8 cellular contexts compared by ENCODE assay signal in genomic region chr1:35452086-35452485, GRCh38.
DNase-seq lines count a peak whose midpoint lies in the region; ATAC-seq, FAIRE-seq and TF ChIP-seq lines count a peak whose summit lies in the region.

No MANE protein-coding gene starts in this region.

- peak overlapping the region; percentile 80 for H3K27ac Mint-ChIP-seq in chondrocyte (ENCODE audit: unreplicated experiment)

- H2BK5ac ChIP-seq in mesenchymal stem cell (ENCODE audit: low read depth, low read length, poor library complexity, severe bottlenecking): no peak overlapping the region

- H3K4me2 ChIP-seq in mesenchymal stem cell (ENCODE audit: low read length, poor library complexity, severe bottlenecking): no peak overlapping the region

- peaks cover 12% of the 10 kb centered on the region for H3K36me3 Mint-ChIP-seq in chondrocyte (ENCODE audit: low read depth)

- H3K4me3 ChIP-seq in AG04450 (ENCODE audit: low read depth, low read length) (no peak overlapping the region), mesenchymal stem cell (ENCODE audit: insufficient read depth in 1 of 2, low read depth in 1 of 2, low read length in 2 of 2) (peak overlapping the region in 1 of 2 experiments; percentile 7)

- peak overlapping the region; percentile 89 for H3K9ac ChIP-seq in mesenchymal stem cell (ENCODE audit: low read length)

- H4K8ac ChIP-seq in mesenchymal stem cell (ENCODE audit: low read length): no peak overlapping the region

- no peaks in the 10 kb centered on the region for H3K27me3 Mint-ChIP-seq in chondrocyte (ENCODE audit: low read depth)

- no peaks in the 10 kb centered on the region for H3K9me3 ChIP-seq in AG04450 (ENCODE audit: control insufficient read depth, insufficient read depth, low read length)
- H3K9me3 ChIP-seq in mesenchymal stem cell (ENCODE audit: control insufficient read depth, low read length): no peaks in the 10 kb centered on the region

- ATAC-seq in HG02870 (IDR thresholded peaks at IDR 0.05; ENCODE audit: unreplicated experiment) (no peak), GM21786 (IDR thresholded peaks at IDR 0.05; ENCODE audit: unreplicated experiment) (no peak)

- H2AFZ ChIP-seq in mesenchymal stem cell (ENCODE audit: low read depth, low read length): no peak overlapping the region

- TF ChIP-seq CTCF in AG04450 (IDR thresholded peaks at IDR 0.05; ENCODE audit: low read depth, low read length): peak; percentile 16; the same call in 1 of the 2 replicates
- no peak for TF ChIP-seq CTCF in chondrocyte (IDR thresholded peaks at IDR 0.05)

- no peaks in the 10 kb centered on the region for H3K4me1 ChIP-seq in mesenchymal stem cell (ENCODE audit: control insufficient read depth, insufficient read depth, low read depth, low read length)

- no peak for FAIRE-seq in GM12891 (lab: Jason Lieb, UNC)

- H3K14ac ChIP-seq in mesenchymal stem cell (ENCODE audit: low read length in 2 of 2): no peak overlapping the region

- H2BK12ac ChIP-seq in mesenchymal stem cell (ENCODE audit: low read length in 2 of 2): no peak overlapping the region

- no peak overlapping the region for H3K18ac ChIP-seq in mesenchymal stem cell (ENCODE audit: low read depth in 1 of 2, low read length in 2 of 2)

- H3K23ac ChIP-seq in mesenchymal stem cell (ENCODE audit: low read length in 2 of 2): no peak overlapping the region

- no peak overlapping the region for H2BK15ac ChIP-seq in mesenchymal stem cell (ENCODE audit: low read depth, poor library complexity, severe bottlenecking)

- H2AK5ac ChIP-seq in mesenchymal stem cell (ENCODE audit: low read length, severe bottlenecking): no peak overlapping the region

- H3K36me3 ChIP-seq in mesenchymal stem cell (ENCODE audit: control insufficient read depth in 1 of 2, insufficient read depth in 2 of 2, low read depth in 1 of 2, low read length in 2 of 2): peaks cover 23 to 28% of the 10 kb centered on the region in 2 experiments

- no peaks in the 10 kb centered on the region for H3K9me3 Mint-ChIP-seq in chondrocyte (ENCODE audit: low read depth)

- peak overlapping the region; percentile 87 for H3K27ac ChIP-seq in AG04450 (ENCODE audit: low read depth, low read length)
- H3K27ac ChIP-seq in mesenchymal stem cell (ENCODE audit: low read length, poor library complexity, severe bottlenecking): no peak overlapping the region

- TF ChIP-seq POLR2A in GM12891 (IDR thresholded peaks at IDR 0.05; ENCODE audit: low read depth, low read length): no peak

- 82% methylated on average over 1 of the region's 1 CpG for WGBS in mesenchymal stem cell

- no peak overlapping the region for H3K4ac ChIP-seq in mesenchymal stem cell (ENCODE audit: low read depth in 1 of 2, low read length in 2 of 2)

- POLR2A ChIA-PET in AG04450 (lab: Yijun Ruan, JAX): interaction anchor here (1.5 kb wide), 1 partner anchor 105 kb away, joined by 10 read pairs; the partner anchor contains the start of genes KIAA0319L and NCDN

- H2BK120ac ChIP-seq in mesenchymal stem cell (ENCODE audit: low read depth, low read length): no peak overlapping the region

- DNase-seq in AG04450 (ENCODE audit: low read depth, low spot score): peak; percentile 32
- DNase-seq in HS-5 (ENCODE audit: low read depth): peak; percentile 38
- no peak for DNase-seq in chondrocyte (ENCODE audit: low spot score)
- DNase-seq in mesenchymal stem cell: peak; percentile 65
- DNase-seq in T-helper 9 cell: no peak
- DNase-seq in GM12891 (ENCODE audit: insufficient read length, low spot score): no peak

- CTCF ChIA-PET in AG04450 (lab: Charles Lee): interaction anchor here (0.6 to 9.6 kb wide), 26 partner anchors 11 to 323 kb away, joined by 3 to 220 read pairs (median 10); partner anchors contain the start of genes CLSPN, KIAA0319L and NCDN

- H3K4me1 Mint-ChIP-seq in chondrocyte (ENCODE audit: low read depth): peaks cover 24% of the 10 kb centered on the region

- H3K27me3 ChIP-seq in AG04450 (ENCODE audit: control insufficient read depth, insufficient read depth, low read length) (no peaks in the 10 kb centered on the region), mesenchymal stem cell (ENCODE audit: control insufficient read depth in 1 of 2, insufficient read depth in 1 of 2, low read length in 2 of 2) (no peaks in the 10 kb centered on the region)

- H3K4me3 Mint-ChIP-seq in chondrocyte (ENCODE audit: unreplicated experiment): no peak overlapping the region

- H3K79me1 ChIP-seq in mesenchymal stem cell (replicated peaks; ENCODE audit: low read length, poor library complexity, severe bottlenecking): peaks cover 8% of the 10 kb centered on the region

- no peak overlapping the region for H4K91ac ChIP-seq in mesenchymal stem cell (ENCODE audit: low read length)

TF ChIP-seq in GM12891, 5 proteins besides CTCF, POLR2A, EP300 and RAD21:
- no peak for TF ChIP-seq POLR2AphosphoS5 (IDR thresholded peaks at IDR 0.05; ENCODE audit: low read depth, low read length)
- TF ChIP-seq TAF1 (IDR thresholded peaks at IDR 0.05; ENCODE audit: low read depth, low read length): no peak
- no peak for TF ChIP-seq PAX5 (IDR thresholded peaks at IDR 0.05; ENCODE audit: insufficient read depth, low read length, severe bottlenecking)
- TF ChIP-seq SPI1 (IDR thresholded peaks at IDR 0.05; ENCODE audit: low read depth, low read length): no peak
- TF ChIP-seq POU2F2 (IDR thresholded peaks at IDR 0.05; ENCODE audit: low read depth, low read length): no peak
TF ChIP-seq in GM12891: peak in this region for 0.

Comparison
In these comparisons a context has a peak if more than half of its experiments do, and no peak if none do; other contexts are left out.
1. DNase-seq: peak in AG04450 (single experiment), HS-5 (single experiment) and mesenchymal stem cell (single experiment); none in chondrocyte (single experiment), T-helper 9 cell (single experiment) and GM12891 (single experiment).